Comparison of ENCODE assay signal across 8 cellular contexts in the genomic region with DNA sequence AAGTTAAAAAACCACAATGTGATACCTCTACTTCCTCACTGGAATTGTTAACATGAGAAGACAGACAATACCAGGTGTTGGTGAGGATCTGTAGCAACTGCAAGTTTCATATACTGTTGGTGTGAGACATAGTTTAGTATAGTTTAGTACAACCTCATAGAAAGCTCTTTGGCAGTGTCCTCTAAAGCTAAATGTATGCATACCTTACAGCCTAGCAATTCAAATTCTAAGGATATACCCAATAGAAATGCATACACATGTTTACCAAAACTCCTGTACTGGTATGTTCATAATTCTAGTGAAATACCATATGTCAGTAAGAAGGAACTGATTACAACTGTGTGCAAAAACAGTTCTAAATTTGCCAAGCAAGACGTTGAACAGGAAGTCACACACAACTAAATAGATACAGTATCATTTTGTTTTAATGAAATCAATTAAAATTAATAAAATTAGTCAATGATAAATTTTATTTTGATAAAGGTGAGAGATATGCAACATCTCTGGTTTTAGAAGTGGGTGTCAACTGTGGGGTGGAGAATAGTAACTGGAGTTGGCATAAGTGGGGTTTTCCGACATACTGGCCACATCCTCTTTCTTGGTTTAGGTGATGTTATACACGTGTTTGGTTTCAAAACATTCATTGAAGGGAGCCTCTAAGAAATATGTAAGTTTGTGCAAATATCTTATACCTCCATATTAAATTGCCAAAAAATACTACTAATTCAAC.
DNase-seq lines count a peak whose midpoint lies in the region; ATAC-seq, FAIRE-seq and TF ChIP-seq lines count a peak whose summit lies in the region.

No MANE protein-coding gene starts in this region.

- FAIRE-seq in D721Med (lab: Jason Lieb, UNC), result peak; percentile 25

- peak; percentile 90 for ATAC-seq in GM19455 (IDR thresholded peaks at IDR 0.05; ENCODE audit: unreplicated experiment)
- peak; percentile 90 for ATAC-seq in HG03457 (IDR thresholded peaks at IDR 0.05; ENCODE audit: unreplicated experiment)

- H3K36me3 ChIP-seq in hepatocyte (replicated peaks; ENCODE audit: insufficient read depth, low read depth), result no peaks in the 10 kb centered on the region

- H3K4me3 ChIP-seq in hepatocyte, result no peak overlapping the region

- H4K20me1 ChIP-seq in hepatocyte (ENCODE audit: insufficient read depth, poor library complexity, severe bottlenecking), result no peaks in the 10 kb centered on the region

- no peak for TF ChIP-seq CTCF in D721Med (IDR thresholded peaks at IDR 0.05; ENCODE audit: insufficient read depth, missing control alignments)
- no peak for TF ChIP-seq CTCF in hepatocyte (IDR thresholded peaks at IDR 0.05; ENCODE audit: poor library complexity)

- DNase-seq in D721Med (ENCODE audit: insufficient read length, low spot score) (no peak), NCI-H524 (lab: John Stamatoyannopoulos, UW) (no peak), hepatocyte (ENCODE audit: low spot score) (no peak), DMS 273 treated with DMSO at 0.1 percent for 48 hours (lab: John Stamatoyannopoulos, UW) (no peak), C1 segment of cervical spinal cord (lab: John Stamatoyannopoulos, UW) (no peak)
- DNase-seq in activated gamma-delta T cell treated with anti-CD3 and anti-CD28 coated beads, Interleukin-2, amount 50 U/mL, for 16 hours (ENCODE audit: low read depth), result peak; percentile 20

- WGBS in hepatocyte (ENCODE audit: low lambda C conversion rate, missing lambda C conversion rate), result 81% methylated on average over 3 of the region's 3 CpGs

- H2AFZ ChIP-seq in hepatocyte, result no peak overlapping the region

- no peaks in the 10 kb centered on the region for H3K27me3 ChIP-seq in hepatocyte

- H3K9me2 ChIP-seq in hepatocyte (replicated peaks; ENCODE audit: insufficient read depth), result no peaks in the 10 kb centered on the region

- no peak overlapping the region for H3K4me2 ChIP-seq in hepatocyte

- no peak overlapping the region for H3K27ac ChIP-seq in hepatocyte

- no peaks in the 10 kb centered on the region for H3K4me1 ChIP-seq in hepatocyte (ENCODE audit: insufficient read depth)

- H3K9me3 ChIP-seq in hepatocyte (ENCODE audit: low read depth), result no peaks in the 10 kb centered on the region

- H3K79me2 ChIP-seq in hepatocyte, result no peaks in the 10 kb centered on the region
